Comparison of ENCODE assay signal across 25 cellular contexts in the genomic region with DNA sequence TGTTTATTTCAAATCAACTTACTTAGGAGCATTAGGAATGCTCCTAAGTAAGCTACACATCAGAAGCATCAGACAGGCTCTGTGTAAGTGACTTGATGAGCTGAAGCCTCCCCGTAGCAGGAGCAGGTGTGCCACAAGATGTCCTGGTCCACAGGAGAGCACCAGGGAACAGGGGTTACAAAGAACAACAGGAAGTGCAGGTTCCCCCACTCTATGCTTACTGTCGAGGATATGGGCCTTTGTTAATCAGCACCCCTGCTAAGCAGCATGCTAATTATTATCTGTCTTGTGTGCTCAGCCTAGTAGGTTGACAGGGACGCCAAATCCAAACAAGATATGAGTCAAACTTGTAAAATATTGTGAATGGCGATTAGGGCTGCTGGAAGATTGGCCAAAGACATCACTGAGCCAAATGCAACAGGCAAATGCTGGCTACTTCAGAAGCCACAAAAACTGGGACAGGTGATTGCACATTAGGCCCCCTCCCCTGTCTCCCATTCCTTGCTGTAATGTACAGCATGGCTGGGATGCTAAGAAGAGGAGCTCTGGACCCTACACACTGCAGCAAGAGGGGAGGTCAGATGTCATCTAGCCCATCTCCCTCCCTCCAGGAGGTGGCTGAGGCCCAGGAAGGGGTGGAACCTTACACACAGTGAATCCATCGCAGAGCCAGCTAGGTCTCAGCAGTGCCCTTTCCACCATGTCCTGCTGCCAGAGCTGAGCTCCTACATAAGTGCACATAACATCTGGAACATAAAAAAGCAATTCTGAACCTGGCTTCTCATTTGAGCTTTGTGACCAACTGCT. TPM values are rescaled to one million over a fixed set of nuclear protein-coding genes. Genes with fewer than 3 reads are reported as not detected.
DNase-seq lines count a peak whose midpoint lies in the region; ATAC-seq and TF ChIP-seq lines count a peak whose summit lies in the region.
"Had no signal": no experiment of that assay in that cellular context is flagged by ENCODE, and none has a peak within 500 bp of the region (broad histone marks: within the 10 kb centered on the region; RNA-seq: fewer than 3 reads in every experiment).

No MANE protein-coding gene starts in this region.

- peak; percentile 48 for DNase-seq in NCI-H510A treated with DMSO at 0.1 percent for 48 hours (lab: John Stamatoyannopoulos, UW)
- no peak for DNase-seq in NCI-H510A (lab: John Stamatoyannopoulos, UW)
- peak; percentile 83 for DNase-seq in NCI-H748 (lab: John Stamatoyannopoulos, UW; ENCODE audit: unreplicated experiment)
- DNase-seq in iPS-NIHi11 (ENCODE audit: low spot score), result peak; percentile 22
- no peak for DNase-seq in stimulated activated CD4-positive, alpha-beta T cell treated with anti-CD3 and anti-CD28 coated beads, Interleukin-4, amount 100 ng/mL, for 4 hours
- DNase-seq in activated CD4-positive, alpha-beta T cell treated with anti-CD3 and anti-CD28 coated beads for 36 hours, result no peak
- no peak for DNase-seq in left ventricle myocardium inferior
- DNase-seq in lower lobe of right lung, result no peak
- DNase-seq: activated CD4-positive, alpha-beta T cell treated with anti-CD3 and anti-CD28 coated beads for 4 hours; activated T-cell treated with anti-CD3 and anti-CD28 coated beads for 4 hours; CD4-positive, alpha-beta T cell; cerebellar nuclear complex; dorsolateral prefrontal cortex; kidney; MM.1S; NCI-H1436 treated with DMSO at 0.1 percent for 48 hours; NCI-H774; psoas muscle; stimulated activated naive B cell treated with anti-CD40 and anti-IgM and Interleukin-4, amounts not matched to agents 10 μg/mL and 1 μg/mL and 100 μg/mL, for 72 hours; uterus had no signal

- no peak overlapping the region for H3K4me3 ChIP-seq in left ventricle myocardium inferior
- H3K4me3 ChIP-seq in lower lobe of right lung, result no peak overlapping the region
- H3K4me3 ChIP-seq: dorsolateral prefrontal cortex, K562, lung, psoas muscle, thoracic aorta, uterus had no signal

- POLR2A ChIA-PET in activated CD4-positive, alpha-beta T cell treated with anti-CD3 and anti-CD28 coated beads for 36 hours (lab: Charles Lee), result no interaction called here

- H3K36me3 ChIP-seq in left ventricle myocardium inferior, result no peaks in the 10 kb centered on the region
- H3K36me3 ChIP-seq in lower lobe of right lung, result no peaks in the 10 kb centered on the region
- H3K36me3 ChIP-seq: thoracic aorta, uterus had no signal

- no peaks in the 10 kb centered on the region for H3K9me3 Mint-ChIP-seq in activated CD4-positive, alpha-beta T cell treated with anti-CD3 and anti-CD28 coated beads for 36 hours (ENCODE audit: low read depth)
- H3K9me3 Mint-ChIP-seq: CD4-positive, alpha-beta T cell; stimulated activated naive B cell treated with anti-CD40 and anti-IgM and Interleukin-4, amounts not matched to agents 10 μg/mL and 1 μg/mL and 100 μg/mL, for 72 hours had no signal

- H3K9me3 ChIP-seq in left ventricle myocardium inferior (replicated peaks) (no peaks in the 10 kb centered on the region), lower lobe of right lung (no peaks in the 10 kb centered on the region)
- H3K9me3 ChIP-seq: psoas muscle, thoracic aorta, uterus had no signal

- H3K27ac ChIP-seq in left ventricle myocardium inferior (replicated peaks), result no peak overlapping the region
- H3K27ac ChIP-seq in lower lobe of right lung, result no peak overlapping the region
- H3K27ac ChIP-seq: dorsolateral prefrontal cortex, psoas muscle, thoracic aorta, uterus had no signal

- intact Hi-C loops in activated CD4-positive, alpha-beta T cell treated with anti-CD3 and anti-CD28 coated beads for 36 hours (cut with DNase I, micrococcal nuclease), result no loop called here
- intact Hi-C loops in left ventricle myocardium inferior (cut with micrococcal nuclease), result no loop called here
- intact Hi-C loops in lower lobe of right lung (cut with DNase I), result no loop called here

- no peak overlapping the region for H3K4me3 Mint-ChIP-seq in activated CD4-positive, alpha-beta T cell treated with anti-CD3 and anti-CD28 coated beads for 36 hours
- H3K4me3 Mint-ChIP-seq: CD4-positive, alpha-beta T cell; stimulated activated naive B cell treated with anti-CD40 and anti-IgM and Interleukin-4, amounts not matched to agents 10 μg/mL and 1 μg/mL and 100 μg/mL, for 72 hours had no signal

- H3K27ac Mint-ChIP-seq in activated CD4-positive, alpha-beta T cell treated with anti-CD3 and anti-CD28 coated beads for 36 hours, result no peak overlapping the region
- H3K27ac Mint-ChIP-seq: CD4-positive, alpha-beta T cell; stimulated activated naive B cell treated with anti-CD40 and anti-IgM and Interleukin-4, amounts not matched to agents 10 μg/mL and 1 μg/mL and 100 μg/mL, for 72 hours had no signal

- H3K4me1 ChIP-seq in left ventricle myocardium inferior (no peaks in the 10 kb centered on the region), lower lobe of right lung (no peaks in the 10 kb centered on the region)
- H3K4me1 ChIP-seq: psoas muscle, uterus had no signal

- peaks cover 6% of the 10 kb centered on the region for H3K27me3 Mint-ChIP-seq in activated CD4-positive, alpha-beta T cell treated with anti-CD3 and anti-CD28 coated beads for 36 hours

- H3K27me3 ChIP-seq in left ventricle myocardium inferior (ENCODE audit: low read depth) (peaks cover 51% of the 10 kb centered on the region), lower lobe of right lung (ENCODE audit: low read depth) (no peaks in the 10 kb centered on the region)
- H3K27me3 ChIP-seq: uterus had no signal

- CTCF ChIA-PET in activated CD4-positive, alpha-beta T cell treated with anti-CD3 and anti-CD28 coated beads for 36 hours (lab: Charles Lee), result interaction anchor here (0.6 to 1.0 kb wide), 2 partner anchors 14 to 165 kb away, joined by 3 to 4 read pairs; no protein-coding TSS in a partner anchor

- TF ChIP-seq CTCF in left ventricle myocardium inferior (IDR thresholded peaks at IDR 0.05; ENCODE audit: borderline replicate concordance) (no peak), lower lobe of right lung (IDR thresholded peaks at IDR 0.05) (no peak)

- no peaks in the 10 kb centered on the region for H3K36me3 Mint-ChIP-seq in activated CD4-positive, alpha-beta T cell treated with anti-CD3 and anti-CD28 coated beads for 36 hours (ENCODE audit: low read depth)
- H3K36me3 Mint-ChIP-seq: stimulated activated naive B cell treated with anti-CD40 and anti-IgM and Interleukin-4, amounts not matched to agents 10 μg/mL and 1 μg/mL and 100 μg/mL, for 72 hours had no signal

- no peak for ATAC-seq in activated CD4-positive, alpha-beta T cell treated with anti-CD3 and anti-CD28 coated beads for 36 hours
- no peak for ATAC-seq in lower lobe of right lung
- ATAC-seq: K562; stimulated activated naive B cell treated with anti-CD40 and anti-IgM and Interleukin-4, amounts not matched to agents 10 μg/mL and 1 μg/mL and 100 μg/mL, for 72 hours had no signal

- no peaks in the 10 kb centered on the region for H3K4me1 Mint-ChIP-seq in activated CD4-positive, alpha-beta T cell treated with anti-CD3 and anti-CD28 coated beads for 36 hours

RNA-seq across cellular contexts. Expression of a gene that starts 0.9 kb away (rescaled TPM):
- total RNA-seq in activated CD4-positive, alpha-beta T cell treated with anti-CD3 and anti-CD28 coated beads for 36 hours, result not detected
- not detected for total RNA-seq in left ventricle myocardium inferior
- total RNA-seq in lower lobe of right lung, result 0.32 TPM
- total RNA-seq: CD4-positive, alpha-beta T cell; endothelial cell of umbilical vein; K562; T-helper 2 cell treated with Interferon-gamma antibody and Interleukin-4, amounts not matched to agents 100 ng/mL and 5 ng/mL, for 36 hours had no signal

Comparison
In these comparisons a context has a peak if more than half of its experiments do, and no peak if none do; other contexts are left out.
1. DNase-seq: peak in NCI-H510A treated with DMSO at 0.1 percent for 48 hours (single experiment), NCI-H748 (single experiment) and iPS-NIHi11 (single experiment); none in NCI-H510A (single experiment), stimulated activated CD4-positive, alpha-beta T cell treated with anti-CD3 and anti-CD28 coated beads, Interleukin-4, amount 100 ng/mL, for 4 hours (0 of 2), activated CD4-positive, alpha-beta T cell treated with anti-CD3 and anti-CD28 coated beads for 36 hours (single experiment), left ventricle myocardium inferior (single experiment) and lower lobe of right lung (single experiment).